Comparison of ENCODE assay signal across 16 cellular contexts in genomic region chr10:48899781-48900180, GRCh38. TPM values are rescaled to one million over a fixed set of nuclear protein-coding genes. Genes with fewer than 3 reads are reported as not detected.
DNase-seq lines count a peak whose midpoint lies in the region; TF ChIP-seq lines count a peak whose summit lies in the region.
"Had no signal": no experiment of that assay in that cellular context is flagged by ENCODE, and none has a peak within 500 bp of the region (broad histone marks: within the 10 kb centered on the region; RNA-seq: fewer than 3 reads in every experiment).

No MANE protein-coding gene starts in this region.

- no peak overlapping the region for H3K9ac ChIP-seq in mesendoderm (ENCODE audit: low read length)

- H4K5ac ChIP-seq in mesendoderm (ENCODE audit: low read length) = no peak overlapping the region

- peaks cover 23% of the 10 kb centered on the region for H3K4me1 Mint-ChIP-seq in CD14-positive monocyte
- no peaks in the 10 kb centered on the region for H3K4me1 Mint-ChIP-seq in osteocyte (ENCODE audit: unreplicated experiment)
- H3K4me1 Mint-ChIP-seq in T-helper 2 cell treated with Interferon-gamma antibody and Interleukin-4, amounts not matched to agents 5 μg/mL and 100 μg/mL, for 36 hours (ENCODE audit: low read depth) = no peaks in the 10 kb centered on the region
- H3K4me1 Mint-ChIP-seq: CD8-positive, alpha-beta memory T cell had no signal

- no peak overlapping the region for H3K4ac ChIP-seq in mesendoderm (ENCODE audit: low read depth, low read length)

- no peak overlapping the region for H2AK5ac ChIP-seq in mesendoderm (ENCODE audit: low read length)

- no peak overlapping the region for H2BK15ac ChIP-seq in mesendoderm (replicated peaks; ENCODE audit: low read depth)

- H3K23ac ChIP-seq in mesendoderm (ENCODE audit: low read length) = no peak overlapping the region

- DNase-seq in CD14-positive monocyte (ENCODE audit: low spot score) (no peak), MV-4-11 (lab: John Stamatoyannopoulos, UW) (peak; percentile 26), islet precursor cell (peak; percentile 11), osteocyte (ENCODE audit: extremely low spot score, unreplicated experiment) (peak; percentile 76), LoVo (ENCODE audit: low spot score) (no peak), mesendoderm (no peak), foreskin fibroblast (no peak)
- no peak for DNase-seq in T-helper 2 cell treated with Interferon-gamma antibody and Interleukin-4, amounts not matched to agents 5 μg/mL and 100 μg/mL, for 36 hours (ENCODE audit: low spot score)
- DNase-seq: BE2C; Caco-2; CD8-positive, alpha-beta memory T cell; DMS53; HCEC 1CT; HFFc6 had no signal

- H3K27me3 ChIP-seq in mesendoderm (ENCODE audit: insufficient read depth, low read length, poor library complexity) = no peaks in the 10 kb centered on the region
- H3K27me3 ChIP-seq: BE2C had no signal

- intact Hi-C loops in CD14-positive monocyte (cut with micrococcal nuclease) = no loop called here

- H2BK120ac ChIP-seq in mesendoderm (ENCODE audit: low read depth, low read length) = no peak overlapping the region

- H3K4me3 Mint-ChIP-seq in CD14-positive monocyte (no peak overlapping the region), osteocyte (ENCODE audit: unreplicated experiment) (no peak overlapping the region)
- H3K4me3 Mint-ChIP-seq in T-helper 2 cell treated with Interferon-gamma antibody and Interleukin-4, amounts not matched to agents 5 μg/mL and 100 μg/mL, for 36 hours = no peak overlapping the region
- H3K4me3 Mint-ChIP-seq: CD8-positive, alpha-beta memory T cell; HFFc6 had no signal

- H3K79me2 ChIP-seq in mesendoderm (ENCODE audit: control insufficient read depth, insufficient read depth, low read length) = no peaks in the 10 kb centered on the region

- no peaks in the 10 kb centered on the region for H3K79me1 ChIP-seq in mesendoderm (ENCODE audit: low read length)

- H3K27ac Mint-ChIP-seq in CD14-positive monocyte = peak overlapping the region; percentile 65 to 84 (median 81)
- H3K27ac Mint-ChIP-seq in osteocyte (ENCODE audit: unreplicated experiment) = no peak overlapping the region
- no peak overlapping the region for H3K27ac Mint-ChIP-seq in T-helper 2 cell treated with Interferon-gamma antibody and Interleukin-4, amounts not matched to agents 5 μg/mL and 100 μg/mL, for 36 hours
- H3K27ac Mint-ChIP-seq: CD8-positive, alpha-beta memory T cell; HFFc6 had no signal

- H2BK5ac ChIP-seq in mesendoderm (ENCODE audit: low read length) = no peak overlapping the region

- H3K27me3 Mint-ChIP-seq in CD14-positive monocyte (ENCODE audit: low read depth in 3 of 3) (no peaks in the 10 kb centered on the region), osteocyte (ENCODE audit: unreplicated experiment) (no peaks in the 10 kb centered on the region)
- no peaks in the 10 kb centered on the region for H3K27me3 Mint-ChIP-seq in T-helper 2 cell treated with Interferon-gamma antibody and Interleukin-4, amounts not matched to agents 5 μg/mL and 100 μg/mL, for 36 hours (ENCODE audit: low read depth)

- no peak overlapping the region for H3K4me3 ChIP-seq in mesendoderm (ENCODE audit: low read length)
- no peak overlapping the region for H3K4me3 ChIP-seq in foreskin fibroblast (ENCODE audit: low read depth in 1 of 2, low read length in 2 of 2)

- WGBS in mesendoderm (ENCODE audit: extremely low coverage, insufficient coverage, low lambda C conversion rate) = no CpG with 5 or more reads among the region's 8 CpGs

- H3K56ac ChIP-seq in mesendoderm (ENCODE audit: low read length) = no peak overlapping the region

- no peak overlapping the region for H3K27ac ChIP-seq in mesendoderm (ENCODE audit: low read depth, low read length)
- H3K27ac ChIP-seq: C4-2B, HL-60 had no signal

- H3K4me2 ChIP-seq in mesendoderm (ENCODE audit: low read length) = no peak overlapping the region

- H3K36me3 ChIP-seq in mesendoderm (ENCODE audit: control insufficient read depth, insufficient read depth, low read length) = no peaks in the 10 kb centered on the region
- H3K36me3 ChIP-seq: BE2C had no signal

- no peaks in the 10 kb centered on the region for H3K4me1 ChIP-seq in mesendoderm (ENCODE audit: control insufficient read depth, low read depth, low read length)
- H3K4me1 ChIP-seq: BE2C, Caco-2 had no signal

- H3K18ac ChIP-seq in mesendoderm (ENCODE audit: low read length) = no peak overlapping the region

- H3K9me3 Mint-ChIP-seq in CD14-positive monocyte = peaks cover 0 to 2% (median 0%) of the 10 kb centered on the region in 7 donors
- no peaks in the 10 kb centered on the region for H3K9me3 Mint-ChIP-seq in osteocyte (ENCODE audit: unreplicated experiment)
- no peaks in the 10 kb centered on the region for H3K9me3 Mint-ChIP-seq in T-helper 2 cell treated with Interferon-gamma antibody and Interleukin-4, amounts not matched to agents 5 μg/mL and 100 μg/mL, for 36 hours
- H3K9me3 Mint-ChIP-seq: HFFc6 had no signal

- H3K36me3 Mint-ChIP-seq in CD14-positive monocyte = peaks cover 63 to 85% of the 10 kb centered on the region in 2 donors
- H3K36me3 Mint-ChIP-seq in osteocyte (ENCODE audit: unreplicated experiment) = no peaks in the 10 kb centered on the region
- H3K36me3 Mint-ChIP-seq in T-helper 2 cell treated with Interferon-gamma antibody and Interleukin-4, amounts not matched to agents 5 μg/mL and 100 μg/mL, for 36 hours (ENCODE audit: low read depth) = no peaks in the 10 kb centered on the region
- H3K36me3 Mint-ChIP-seq: CD8-positive, alpha-beta memory T cell had no signal

- TF ChIP-seq CTCF in CD14-positive monocyte (IDR thresholded peaks at IDR 0.05) (no peak), osteocyte (IDR thresholded peaks at IDR 0.05) (no peak), foreskin fibroblast (IDR thresholded peaks at IDR 0.05; ENCODE audit: low read depth, low read length) (no peak)

- no peak overlapping the region for H4K8ac ChIP-seq in mesendoderm (ENCODE audit: low read depth, low read length)

RNA-seq across cellular contexts. Expression of gene LRRC18, which starts 39.9 kb away (rescaled TPM):
- polyA plus RNA-seq in CD14-positive monocyte = not detected
- total RNA-seq in osteocyte = not detected in 2 replicates
- not detected for polyA plus RNA-seq in mesendoderm (2013, experiment 1 of 2)
- not detected for polyA plus RNA-seq in mesendoderm (2013, experiment 2 of 2)
- total RNA-seq: Caco-2; CD8-positive, alpha-beta memory T cell; HFFc6 had no signal
- polyA plus RNA-seq: CD8-positive, alpha-beta memory T cell had no signal

Comparison
In these comparisons a context has a peak if more than half of its experiments do, and no peak if none do; other contexts are left out.
1. DNase-seq: peak in MV-4-11 (single experiment), islet precursor cell (single experiment) and osteocyte (single experiment); none in CD14-positive monocyte (single experiment), LoVo (single experiment), mesendoderm (single experiment), T-helper 2 cell treated with Interferon-gamma antibody and Interleukin-4, amounts not matched to agents 5 μg/mL and 100 μg/mL, for 36 hours (single experiment) and foreskin fibroblast (0 of 2).
2. H3K27ac Mint-ChIP-seq: peak in CD14-positive monocyte (7 of 7); none in osteocyte (single experiment) and T-helper 2 cell treated with Interferon-gamma antibody and Interleukin-4, amounts not matched to agents 5 μg/mL and 100 μg/mL, for 36 hours (single experiment).